29 cellular contexts compared by ENCODE assay signal in genomic region chr9:87867391-87867790, GRCh38. TPM values are rescaled to one million over a fixed set of nuclear protein-coding genes. Genes with fewer than 3 reads are reported as not detected.
"Had no signal": no experiment of that assay in that cellular context is flagged by ENCODE, and none has a peak within 500 bp of the region (broad histone marks: within the 10 kb centered on the region; RNA-seq: fewer than 3 reads in every experiment).

No MANE protein-coding gene starts in this region.

- ATAC-seq: HepG2, K562, Panc1, PC-3 had no signal

- H3K9me2 ChIP-seq: SK-N-SH had no signal

- H3K4me2 ChIP-seq: SK-N-SH had no signal

- H3K27ac Mint-ChIP-seq: IgD-negative memory B cell had no signal

- H3K9me3 ChIP-seq: MG63, SK-N-SH had no signal

- H3K36me3 ChIP-seq: MG63 had no signal

- H3K27me3 Mint-ChIP-seq: IgD-negative memory B cell had no signal

- DNase-seq: MG63; NCI-H1092; NCI-H1105 treated with DMSO at 0.1 percent for 48 hours; NCI-H1417 treated with DMSO at 0.1 percent for 48 hours; NCI-H146; NCI-H1694 treated with DMSO at 0.1 percent for 48 hours; NCI-H1930; NCI-H2081; NCI-H2107; NCI-H226; NCI-H446; NCI-H510A; NCI-H524 treated with DMSO at 0.1 percent for 48 hours; NCI-H69; NCI-H774; NK-92 treated with Interleukin-12 subunit alpha and Interleukin-12 subunit beta, amount 100 ng/mL, for 24 hours; PC-3; SHP77; SK-N-SH; SW 1271 had no signal

- H3K27ac ChIP-seq: RWPE1 had no signal

- H3K4me3 ChIP-seq: K562, MG63 had no signal

- H3K36me3 Mint-ChIP-seq: IgD-negative memory B cell had no signal

- H3K27me3 ChIP-seq: MG63 had no signal

- H3K9ac ChIP-seq: SK-N-SH had no signal

RNA-seq across cellular contexts. Expression of gene SPATA31E1, which starts 15.3 kb away (rescaled TPM):
- total RNA-seq: HepG2, HT1080, K562, LHCN-M2, OCI-LY7, SK-MEL-5 had no signal
- polyA plus RNA-seq: HepG2, IgD-negative memory B cell, K562, SK-N-SH had no signal

RNA-seq across cellular contexts. Expression of gene SPATA31C1, which starts 50.4 kb away (rescaled TPM):
- total RNA-seq: HepG2, HT1080, LHCN-M2, OCI-LY7, PC-3, SK-MEL-5 had no signal
- polyA plus RNA-seq: HepG2, IgD-negative memory B cell, SK-N-SH had no signal
